Comparison of ENCODE assay signal across 1 cellular context in the genomic region with DNA sequence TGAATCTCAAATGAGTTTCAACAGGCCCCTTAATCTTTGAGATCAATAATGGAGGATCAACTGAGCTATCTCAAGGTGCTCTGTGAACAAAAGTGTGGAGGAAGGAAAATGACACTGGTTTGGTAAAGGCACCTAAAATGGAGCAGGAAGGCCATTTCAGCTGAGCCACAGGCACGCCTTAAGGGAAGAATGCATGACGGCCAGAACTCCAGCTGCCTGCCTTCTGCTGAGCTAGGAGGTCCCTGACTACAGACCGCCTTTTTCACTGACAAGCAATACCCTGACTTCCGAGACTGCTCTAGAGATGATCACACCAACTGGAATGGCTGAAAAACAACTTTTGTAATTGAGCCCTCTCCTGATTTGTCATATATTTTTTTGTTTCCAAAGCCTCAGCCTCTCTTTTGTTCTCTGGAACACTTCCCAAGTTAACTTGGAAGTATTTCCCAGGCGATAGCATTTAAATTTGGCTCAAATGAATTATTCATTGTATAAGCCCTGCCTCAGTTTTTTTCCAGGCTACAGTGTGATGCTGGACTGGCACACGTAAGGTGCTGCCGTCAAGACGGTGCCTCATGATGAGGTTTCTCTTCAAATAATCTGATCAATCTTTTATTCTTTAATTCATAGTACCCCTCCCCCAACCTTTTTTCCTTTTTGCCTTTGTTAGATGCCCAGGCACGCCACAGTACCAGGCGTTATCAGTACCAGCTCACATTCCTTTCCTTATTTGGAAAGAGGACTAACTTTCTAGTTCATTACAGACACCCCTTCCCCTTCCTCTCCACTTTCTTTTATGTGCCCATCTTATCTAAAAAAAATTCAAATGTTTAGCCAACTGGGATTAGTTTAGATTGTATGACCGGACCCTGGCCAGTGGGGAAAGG.
TF ChIP-seq lines count a peak whose summit lies in the region.

No MANE protein-coding gene starts in this region.

TF ChIP-seq in H1, 55 proteins besides CTCF, POLR2A, EP300 and RAD21:
- 0 out of 2 replicates have a peak, but pooled peaks have one; percentile 22 for TF ChIP-seq YY1 (IDR thresholded peaks at IDR 0.05; ENCODE audit: low read depth, low read length)
